In the genomic region with DNA sequence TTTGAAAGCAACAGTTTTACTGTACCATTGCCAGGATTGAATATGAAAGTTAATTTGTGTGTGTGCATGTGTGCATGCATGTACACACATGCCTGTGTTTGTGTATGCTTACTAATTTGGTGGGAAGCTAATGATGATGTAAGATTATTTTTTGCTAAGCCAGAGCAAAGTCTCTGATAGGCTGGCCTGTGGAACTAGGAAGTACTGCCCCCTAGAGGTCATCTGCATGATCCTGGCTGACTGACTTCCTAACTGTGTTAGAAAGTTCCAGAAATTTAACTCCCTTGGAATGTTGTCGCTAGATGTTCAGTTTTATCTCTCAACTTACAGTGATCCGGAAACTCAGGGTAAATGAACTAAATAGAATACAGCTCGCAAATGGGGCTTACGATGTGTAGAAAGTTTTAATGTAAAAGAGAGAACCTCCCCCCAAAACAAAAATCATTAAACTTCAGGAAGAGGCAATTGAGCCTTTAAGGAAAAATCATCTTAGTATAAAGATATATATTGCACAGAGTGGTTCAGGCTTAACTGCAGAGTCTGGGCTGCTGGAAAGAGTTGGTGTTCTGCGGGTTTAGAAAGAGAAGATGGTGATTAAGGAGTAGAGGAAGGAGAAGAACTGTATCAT, we compare ENCODE assay signal across 8 cellular contexts. TPM values are rescaled to one million over a fixed set of nuclear protein-coding genes. Genes with fewer than 3 reads are reported as not detected.
A peak's percentile ranks its signal among the peaks of the same experiment; 100 is the strongest.
DNase-seq lines count a peak whose midpoint lies in the region; ATAC-seq and TF ChIP-seq lines count a peak whose summit lies in the region.

No MANE protein-coding gene starts in this region.

- intact Hi-C loops in breast epithelium (cut with DNase I; ENCODE audit: low total_unique reads), result no loop called here

- TF ChIP-seq CTCF in HFFc6 (IDR thresholded peaks at IDR 0.05) (peak; percentile 83), breast epithelium (IDR thresholded peaks at IDR 0.05) (peak in 2 of 3 donors; percentile 48 to 49)

- H3K9me3 ChIP-seq in breast epithelium, result no peaks in the 10 kb centered on the region

- H3K4me1 Mint-ChIP-seq in HFFc6 (ENCODE audit: low read depth) (peaks cover 12% of the 10 kb centered on the region), T-cell (peaks cover 3 to 19% (median 6%) of the 10 kb centered on the region in 3 donors)

- H3K4me1 ChIP-seq in breast epithelium, result no peaks in the 10 kb centered on the region

- TF ChIP-seq POLR2A in breast epithelium (IDR thresholded peaks at IDR 0.05), result no peak

- in situ Hi-C loops in G401 (cut with HindIII; ENCODE audit: low sequenced_read_pairs), result no loop called here

- H3K27me3 Mint-ChIP-seq in HFFc6 (ENCODE audit: insufficient read depth) (no peaks in the 10 kb centered on the region), T-cell (no peaks in the 10 kb centered on the region)

- H3K36me3 ChIP-seq in breast epithelium, result no peaks in the 10 kb centered on the region

- ATAC-seq in T-cell (replicated peaks in 1 of 4) (peak; percentile 78 to 87 (median 81)), left lobe of liver (peak; percentile 91), GM19328 (IDR thresholded peaks at IDR 0.05; ENCODE audit: unreplicated experiment) (no peak)

- H3K4me3 Mint-ChIP-seq in HFFc6, result no peak overlapping the region
- H3K4me3 Mint-ChIP-seq in T-cell, result no peak overlapping the region

- DNase-seq in G401 (ENCODE audit: low spot score) (peak; percentile 14), HFFc6 (peak; percentile 21), T-cell (peak in 33 of 34 experiments; percentile 3 to 56 (median 35)), breast epithelium (ENCODE audit: low spot score in 2 of 2) (no peak), left lobe of liver (ENCODE audit: low spot score) (no peak), NCI-H226 (no peak)
- DNase-seq in stimulated activated CD8-positive, alpha-beta memory T cell treated with anti-CD3 and anti-CD28 coated beads, Interleukin-4, amount 100 ng/mL, for 4 hours (ENCODE audit: low read depth in 2 of 2, low spot score in 1 of 2), result peak; percentile 13 to 31

- peaks cover 3% of the 10 kb centered on the region; the same call in 1 of the 2 replicates for H3K36me3 Mint-ChIP-seq in HFFc6 (ENCODE audit: low read depth)
- H3K36me3 Mint-ChIP-seq in T-cell, result no peaks in the 10 kb centered on the region

- H3K27ac ChIP-seq in breast epithelium, result no peak overlapping the region

- CTCF ChIA-PET in T-cell (lab: Charles Lee), result interaction anchor here (0.6 to 5.5 kb wide), 15 partner anchors 9 to 1438 kb away, joined by 3 to 28 read pairs (median 3); no protein-coding TSS in a partner anchor

- H3K4me3 ChIP-seq in breast epithelium, result no peak overlapping the region

- H3K27ac Mint-ChIP-seq in HFFc6 (no peak overlapping the region), T-cell (no peak overlapping the region)

- POLR2A ChIA-PET in T-cell (lab: Charles Lee), result no interaction called here

- no peaks in the 10 kb centered on the region for H3K27me3 ChIP-seq in breast epithelium

- H3K9me3 Mint-ChIP-seq in HFFc6, result peaks cover 16% of the 10 kb centered on the region
- peaks cover 0 to 7% (median 2%) of the 10 kb centered on the region in 3 donors for H3K9me3 Mint-ChIP-seq in T-cell

RNA-seq across cellular contexts. Expression of gene SLC38A1, which starts 34.3 kb away (rescaled TPM):
- total RNA-seq in G401 (2014; rRNA removed; shearing (Covaris generic)), result 45.7 and 61.6 TPM in 2 replicates
- 10 to 100 TPM; 78.2 to 98.5 (median 88.6) TPM for total RNA-seq in HFFc6 (2021; fragmentation: NEBNext Ultra II Directional; extraction: Animal tissue kit (Norgen Biotek cat#: 25700))
- total RNA-seq in T-cell (100 to 1,000 TPM; 273 to 321 (median 286) TPM), breast epithelium (100 to 1,000 TPM in 2 of 3 donors, 1 to 10 TPM in 1; 7.8 to 219 (median 101) TPM), left lobe of liver (7.7 TPM)

Comparison
In these comparisons a context has a peak if more than half of its experiments do, and no peak if none do; other contexts are left out.
1. DNase-seq: peak in G401 (single experiment), HFFc6 (single experiment), T-cell (33 of 34) and stimulated activated CD8-positive, alpha-beta memory T cell treated with anti-CD3 and anti-CD28 coated beads, Interleukin-4, amount 100 ng/mL, for 4 hours (2 of 2); none in breast epithelium (0 of 2), left lobe of liver (single experiment) and NCI-H226 (single experiment).